ENCODE assay signal across 8 cellular contexts in genomic region chr3:125585595-125586223, GRCh38. TPM values are rescaled to one million over a fixed set of nuclear protein-coding genes. Genes with fewer than 3 reads are reported as not detected.
DNase-seq lines count a peak whose midpoint lies in the region; ATAC-seq, FAIRE-seq and TF ChIP-seq lines count a peak whose summit lies in the region.

No MANE protein-coding gene starts in this region.

- H3K23ac ChIP-seq in H1 (ENCODE audit: insufficient read length), result no peak overlapping the region

- peak; percentile 89 to 91 for TF ChIP-seq RAD21 in H1 (IDR thresholded peaks at IDR 0.05 in 1 of 2, conservative IDR thresholded peaks at IDR 0.05 in 1 of 2; ENCODE audit: low read depth in 2 of 2, low read length in 2 of 2)

- peak overlapping the region; percentile 56; the same call in 1 of the 2 replicates for H3K27ac ChIP-seq in VCaP
- no peak overlapping the region for H3K27ac ChIP-seq in H1 (ENCODE audit: low read depth, low read length)
- H3K27ac ChIP-seq in thoracic aorta, result no peak overlapping the region

- CTCF ChIA-PET in H1 (lab: Charles Lee; ENCODE audit: partially characterized antibody), result interaction anchor here (0.6 to 2.1 kb wide), 35 partner anchors 9 to 658 kb away, joined by 3 to 10 read pairs (median 4); partner anchors contain the start of gene SNX4

- H2BK20ac ChIP-seq in H1 (ENCODE audit: low read length), result no peak overlapping the region

- no peak overlapping the region for H2BK12ac ChIP-seq in H1 (ENCODE audit: low read depth, low read length)

- DNase-seq in AG08395 (ENCODE audit: low spot score), result peak; percentile 76
- peak; percentile 55 for DNase-seq in NCI-H2029 treated with DMSO at 0.1 percent for 48 hours (lab: John Stamatoyannopoulos, UW)
- peak in 1 of 2 experiments; percentile 65 for DNase-seq in H1 (ENCODE audit: low read depth in 1 of 2, low spot score in 2 of 2)
- peak; percentile 86 for DNase-seq in medulla oblongata (ENCODE audit: extremely low spot score)
- no peak for DNase-seq in thoracic aorta (ENCODE audit: low spot score)

- no peaks in the 10 kb centered on the region for H3K27me3 ChIP-seq in H1 (replicated peaks in 1 of 4; ENCODE audit: control insufficient read depth in 3 of 4, extremely low read depth in 1 of 4, insufficient read depth in 3 of 4, low read length in 3 of 4)
- no peaks in the 10 kb centered on the region for H3K27me3 ChIP-seq in thoracic aorta (replicated peaks; ENCODE audit: insufficient read depth)

- H3K79me2 ChIP-seq in H1 (ENCODE audit: control insufficient read depth in 1 of 2, insufficient read depth in 2 of 2, low read length in 2 of 2), result peaks cover 0 to 42% of the 10 kb centered on the region in 2 experiments; a peak in 2 of 4 replicates

- no peak overlapping the region for H4K5ac ChIP-seq in H1 (ENCODE audit: insufficient read length, low read depth, low read length)

- H3K36me3 ChIP-seq in H1 (ENCODE audit: control insufficient read depth in 2 of 4, insufficient read depth in 4 of 4, low read length in 3 of 4) (peaks cover 0 to 3% (median 0%) of the 10 kb centered on the region in 4 experiments; a peak in 1 of 8 replicates), thoracic aorta (no peaks in the 10 kb centered on the region)

- H2AK5ac ChIP-seq in H1 (ENCODE audit: low read depth, low read length), result no peak overlapping the region

- no peaks in the 10 kb centered on the region for H4K20me1 ChIP-seq in H1 (replicated peaks in 1 of 2; ENCODE audit: control insufficient read depth in 1 of 2, insufficient read depth in 2 of 2, low read length in 2 of 2)

- H3K9me3 ChIP-seq in H1 (ENCODE audit: insufficient read depth in 2 of 2, low read depth in 1 of 2, low read length in 1 of 2) (no peaks in the 10 kb centered on the region), thoracic aorta (no peaks in the 10 kb centered on the region)

- 45% methylated on average over 1 of the region's 1 CpG; no CpG with 5 or more reads in 1 of the 2 experiments for WGBS in H1 (ENCODE audit: extremely low coverage in 1 of 2, insufficient coverage in 1 of 2, insufficient read length in 1 of 2, insufficient replicate concordance in 2 of 2, low coverage in 1 of 2, low lambda C conversion rate in 2 of 2, missing lambda C conversion rate in 1 of 2), 2 experiments

- TF ChIP-seq CTCF in GM12874 (IDR thresholded peaks at IDR 0.05; ENCODE audit: insufficient read depth, low read depth, low read length), result peak; percentile 82
- peak; percentile 93 for TF ChIP-seq CTCF in VCaP (conservative IDR thresholded peaks at IDR 0.05)
- TF ChIP-seq CTCF in H1 (IDR thresholded peaks at IDR 0.05; ENCODE audit: control extremely low read depth in 1 of 3, insufficient read depth in 1 of 3, low read depth in 1 of 3, low read length in 3 of 3), result peak; percentile 26 to 91 (median 81)
- peak; percentile 87 for TF ChIP-seq CTCF in thoracic aorta (IDR thresholded peaks at IDR 0.05)

- no peak overlapping the region for H3K4me2 ChIP-seq in H1 (ENCODE audit: insufficient read depth in 1 of 2, low read depth in 2 of 2, low read length in 2 of 2)

- H3K56ac ChIP-seq in H1 (replicated peaks; ENCODE audit: insufficient read length, low read depth, low read length), result no peak overlapping the region

- H3K9ac ChIP-seq in H1 (replicated peaks in 1 of 4; ENCODE audit: extremely low read depth in 1 of 4, low read depth in 3 of 4, low read length in 3 of 4), result no peak overlapping the region

- no peak for ATAC-seq in thoracic aorta (ENCODE audit: insufficient number of reproducible peaks, low FRiP score, low read depth)
- ATAC-seq in HG02981 (IDR thresholded peaks at IDR 0.05; ENCODE audit: unreplicated experiment), result no peak

- no peak overlapping the region for H3K4me3 ChIP-seq in H1 (ENCODE audit: extremely low read depth in 1 of 4, insufficient read depth in 2 of 4, low read depth in 3 of 4, low read length in 4 of 4)
- H3K4me3 ChIP-seq in thoracic aorta, result no peak overlapping the region

- no peaks in the 10 kb centered on the region; the same call in 1 of the 2 replicates for H3K79me1 ChIP-seq in H1 (ENCODE audit: low read depth, low read length)

- H2BK5ac ChIP-seq in H1 (ENCODE audit: low read depth, low read length), result no peak overlapping the region

- no peak overlapping the region for H4K91ac ChIP-seq in H1 (replicated peaks; ENCODE audit: insufficient read length, low read length)

- H3K4me1 ChIP-seq in H1 (replicated peaks in 1 of 4; ENCODE audit: control insufficient read depth in 3 of 4, insufficient read depth in 4 of 4, low read length in 3 of 4) (no peaks in the 10 kb centered on the region), thoracic aorta (ENCODE audit: control insufficient read depth in 1 of 2, low read depth in 2 of 2) (peaks cover 0 to 6% of the 10 kb centered on the region in 2 donors)

- no peak for TF ChIP-seq POLR2A in H1 (IDR thresholded peaks at IDR 0.05; ENCODE audit: control extremely low read depth in 1 of 2, low read depth in 2 of 2, low read length in 2 of 2)

- H3K14ac ChIP-seq in H1 (ENCODE audit: insufficient read length), result no peak overlapping the region

- POLR2A ChIA-PET in H1 (lab: Charles Lee; ENCODE audit: partially characterized antibody), result interaction anchor here (0.6 to 2.1 kb wide), 2 partner anchors 9 to 10 kb away, joined by 4 to 5 read pairs; partner anchors contain the start of gene OSBPL11

- H3K4ac ChIP-seq in H1 (replicated peaks; ENCODE audit: insufficient read length, low read depth, low read length), result no peak overlapping the region

- H2AFZ ChIP-seq in H1 (ENCODE audit: low read length), result no peak overlapping the region

- H2BK15ac ChIP-seq in H1 (ENCODE audit: low read length), result no peak overlapping the region

- H3K18ac ChIP-seq in H1 (ENCODE audit: extremely low read depth, low read length), result no peak overlapping the region

- no peak for TF ChIP-seq EP300 in H1 (IDR thresholded peaks at IDR 0.05; ENCODE audit: borderline replicate concordance in 1 of 2, low read depth in 2 of 2, low read length in 2 of 2)

- no peak overlapping the region for H2BK120ac ChIP-seq in H1 (replicated peaks; ENCODE audit: low read depth, low read length)

- no peaks in the 10 kb centered on the region for H3K23me2 ChIP-seq in H1 (ENCODE audit: low read depth, low read length)

- peak; percentile 95 for FAIRE-seq in H1 (lab: Jason Lieb, UNC)

- H4K8ac ChIP-seq in H1 (ENCODE audit: extremely low read depth, insufficient read depth, low read length), result no peak overlapping the region

TF ChIP-seq in H1, 55 proteins besides CTCF, POLR2A, EP300 and RAD21:
- no peak for TF ChIP-seq JUND (IDR thresholded peaks at IDR 0.05; ENCODE audit: low read length)
- no peak for TF ChIP-seq KDM5A (IDR thresholded peaks at IDR 0.05; ENCODE audit: low read length)
- 0 out of 4 replicates have a peak, but pooled peaks have one; percentile 10 to 42 for TF ChIP-seq SIN3A (conservative IDR thresholded peaks at IDR 0.05 in 1 of 2, IDR thresholded peaks at IDR 0.05 in 1 of 2; ENCODE audit: low read depth in 1 of 2, low read length in 2 of 2)
- no peak for TF ChIP-seq CTBP2 (IDR thresholded peaks at IDR 0.05; ENCODE audit: borderline replicate concordance, insufficient read depth, insufficient read length, low read length)
- no peak for TF ChIP-seq SIRT6 (IDR thresholded peaks at IDR 0.05; ENCODE audit: low read length)
- 0 out of 2 replicates have a peak, but pooled peaks have one; percentile 35 for TF ChIP-seq TCF12 (IDR thresholded peaks at IDR 0.05; ENCODE audit: low read depth, low read length)
- no peak for TF ChIP-seq FOSL1 (IDR thresholded peaks at IDR 0.05; ENCODE audit: insufficient read depth, low read depth, low read length)
- TF ChIP-seq CEBPB (IDR thresholded peaks at IDR 0.05; ENCODE audit: low read depth, low read length), result no peak

RNA-seq across cellular contexts. Expression of gene OSBPL11, which starts 9.6 kb away (rescaled TPM):
- 20.8 and 21.8 TPM in 2 replicates for total RNA-seq in H1 (2021; fragmentation: NEBNext Ultra II Directional; extraction: Animal tissue kit (Norgen Biotek cat#: 25700))
- polyA plus RNA-seq in H1 (2011; rRNA removed), result 2.9 and 5.7 TPM in 2 replicates
- 6.7 TPM for polyA plus RNA-seq in H1 (2011; cell fraction: cytosol; rRNA removed)
- 2.9 TPM for polyA plus RNA-seq in H1 (2011; cell fraction: nucleus; rRNA removed)
- polyA plus RNA-seq in H1 (2012, experiment 1 of 2), result 8.6 to 16.3 TPM (median 12.5 TPM) in 4 replicates
- 1.2 TPM for polyA plus RNA-seq in H1 (2012, experiment 2 of 2)
- polyA plus RNA-seq in H1 (2013, experiment 1 of 2), result 10.5 TPM
- polyA plus RNA-seq in H1 (2013, experiment 2 of 2), result 10.2 TPM
- 18.9 and 26.4 TPM in 2 replicates for polyA minus RNA-seq in H1 (2011; rRNA and poly(A)+ RNA removed)
- polyA minus RNA-seq in H1 (2011; cell fraction: cytosol; rRNA and poly(A)+ RNA removed), result 10.9 TPM
- 10.0 TPM for polyA minus RNA-seq in H1 (2011; cell fraction: nucleus; rRNA and poly(A)+ RNA removed)
- total RNA-seq in thoracic aorta, result 10 to 100 TPM in 1 of 2 donors, 1 to 10 TPM in 1; 7.0 to 10.3 TPM
